8 cellular contexts compared by ENCODE assay signal in genomic region chr18:3525870-3526420, GRCh38.
DNase-seq lines count a peak whose midpoint lies in the region; ATAC-seq and TF ChIP-seq lines count a peak whose summit lies in the region.

No MANE protein-coding gene starts in this region.

- no peak overlapping the region for H3K4me3 ChIP-seq in tibial artery

- no peak for TF ChIP-seq POLR2A in GM18505 (IDR thresholded peaks at IDR 0.05; ENCODE audit: borderline replicate concordance, extremely low read depth, insufficient read depth, insufficient read length)

- no peaks in the 10 kb centered on the region for H3K36me3 ChIP-seq in tibial artery

- H3K4me1 ChIP-seq in tibial artery, result no peaks in the 10 kb centered on the region

- ATAC-seq in GM18505 (IDR thresholded peaks at IDR 0.05; ENCODE audit: unreplicated experiment), result peak; percentile 80
- peak; percentile 83 for ATAC-seq in GM21576 (IDR thresholded peaks at IDR 0.05; ENCODE audit: unreplicated experiment)

- H3K27me3 ChIP-seq in tibial artery, result no peaks in the 10 kb centered on the region

- no peak for TF ChIP-seq CTCF in tibial artery (IDR thresholded peaks at IDR 0.05)

- peak; percentile 51 for DNase-seq in M059J (ENCODE audit: low read depth)
- peak; percentile 6 to 12 for DNase-seq in activated CD4-positive, alpha-beta T cell treated with anti-CD3 and anti-CD28 coated beads for 4 hours
- peak; percentile 45 for DNase-seq in germinal center (ENCODE audit: low spot score)
- DNase-seq in stimulated activated CD8-positive, alpha-beta memory T cell treated with anti-CD3 and anti-CD28 coated beads, Interleukin-7, amount 100 ng/mL, for 4 hours (ENCODE audit: low read depth in 2 of 2), result peak; percentile 1 to 3
- no peak for DNase-seq in tibial artery
- DNase-seq in NCI-H82 (lab: John Stamatoyannopoulos, UW), result no peak

- no peaks in the 10 kb centered on the region for H3K9me3 ChIP-seq in tibial artery

- no peak overlapping the region for H3K27ac ChIP-seq in tibial artery

- intact Hi-C loops in tibial artery (cut with DNase I; ENCODE audit: low total_unique reads), result no loop called here

Comparison
In these comparisons a context has a peak if more than half of its experiments do, and no peak if none do; other contexts are left out.
1. DNase-seq: peak in M059J (single experiment), activated CD4-positive, alpha-beta T cell treated with anti-CD3 and anti-CD28 coated beads for 4 hours (2 of 2), germinal center (single experiment) and stimulated activated CD8-positive, alpha-beta memory T cell treated with anti-CD3 and anti-CD28 coated beads, Interleukin-7, amount 100 ng/mL, for 4 hours (2 of 2); none in tibial artery (0 of 2) and NCI-H82 (single experiment).